Comparison of ENCODE assay signal across 26 cellular contexts in the genomic region with DNA sequence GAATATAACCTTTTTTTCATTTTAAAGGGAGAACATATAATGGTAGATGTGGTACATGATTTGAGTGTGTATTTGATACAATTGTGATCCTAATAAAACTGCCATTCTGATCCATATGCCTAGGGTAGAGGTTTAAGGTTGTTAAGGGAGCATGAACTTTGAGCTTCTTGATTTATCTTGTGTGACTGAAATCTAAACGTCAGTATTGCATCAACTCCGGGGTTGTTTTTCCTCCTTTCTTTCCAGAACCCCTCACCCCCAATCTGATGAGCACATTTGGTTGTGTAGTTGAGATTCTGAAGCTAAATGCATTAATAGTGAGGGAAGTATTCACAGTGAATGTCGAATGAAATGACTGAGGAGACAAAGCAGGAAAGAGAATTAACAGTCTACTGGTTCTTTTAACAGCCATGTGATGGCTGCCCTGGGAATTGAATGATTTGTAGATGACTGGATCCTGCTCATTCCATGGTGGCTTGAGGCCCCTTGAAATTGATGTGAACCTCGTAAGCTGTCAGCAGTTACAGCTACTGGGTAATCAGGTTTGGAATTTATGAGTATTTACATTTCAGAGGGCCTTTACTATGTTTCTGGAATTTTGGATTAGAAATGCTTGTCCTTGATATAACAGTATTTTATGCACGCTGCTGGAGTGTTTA. TPM values are rescaled to one million over a fixed set of nuclear protein-coding genes. Genes with fewer than 3 reads are reported as not detected.
DNase-seq lines count a peak whose midpoint lies in the region; ATAC-seq, FAIRE-seq and TF ChIP-seq lines count a peak whose summit lies in the region.
"Had no signal": no experiment of that assay in that cellular context is flagged by ENCODE, and none has a peak within 500 bp of the region (broad histone marks: within the 10 kb centered on the region; RNA-seq: fewer than 3 reads in every experiment).

No MANE protein-coding gene starts in this region.

- no TSS peak for BruUV-seq in K562 (replicated peaks; lab: Mats Ljungman, UMichigan)

- peaks cover 51% of the 10 kb centered on the region for H3K79me2 ChIP-seq in K562 (ENCODE audit: control insufficient read depth, insufficient read depth, low read length)

- peaks cover 0 to 14% (median 4%) of the 10 kb centered on the region in 10 experiments; a peak in 9 of 20 replicates for H3K4me1 ChIP-seq in BLaER1 treated with 17β-estradiol and CSF1 and Interleukin-3, amounts not matched to agents 10 nM and 100 nM
- H3K4me1 ChIP-seq in K562 (replicated peaks in 1 of 2; ENCODE audit: control insufficient read depth in 2 of 2, insufficient read depth in 2 of 2, low read length in 2 of 2) = peaks cover 14 to 24% of the 10 kb centered on the region in 2 experiments; a peak in 4 of 5 replicates
- H3K4me1 ChIP-seq in mucosa of descending colon (ENCODE audit: low read depth) = peaks cover 4% of the 10 kb centered on the region
- peaks cover 5% of the 10 kb centered on the region in 2 donors for H3K4me1 ChIP-seq in kidney (ENCODE audit: control insufficient read depth in 1 of 2, insufficient read depth in 1 of 2, low read depth in 1 of 2, low read length in 2 of 2)
- H3K4me1 ChIP-seq: ascending aorta had no signal

- intact Hi-C loops in K562 (cut with micrococcal nuclease) = no loop called here
- intact Hi-C loops in mucosa of descending colon (cut with DNase I, micrococcal nuclease) = no loop called here
- intact Hi-C loops in kidney (cut with DNase I) = no loop called here

- no peaks in the 10 kb centered on the region for H3K9me3 ChIP-seq in BLaER1 treated with 17β-estradiol and CSF1 and Interleukin-3, amounts not matched to agents 10 nM and 100 nM (replicated peaks in 1 of 11)
- H3K9me3 ChIP-seq in K562 (replicated peaks; ENCODE audit: control insufficient read depth, insufficient read depth, low read depth, low read length) (no peaks in the 10 kb centered on the region), mucosa of descending colon (no peaks in the 10 kb centered on the region), kidney (ENCODE audit: control insufficient read depth in 1 of 2, low read length in 2 of 2) (no peaks in the 10 kb centered on the region)
- H3K9me3 ChIP-seq: ascending aorta, esophagus squamous epithelium, sigmoid colon, tibial nerve had no signal

- H3K27ac ChIP-seq in BLaER1 treated with 17β-estradiol and CSF1 and Interleukin-3, amounts not matched to agents 10 nM and 100 nM = no peak overlapping the region
- H3K27ac ChIP-seq in K562 (ENCODE audit: extremely low read depth, low read depth, low read length) (no peak overlapping the region), kidney (ENCODE audit: low read depth in 2 of 2, low read length in 2 of 2) (no peak overlapping the region)
- H3K27ac ChIP-seq: ascending aorta, esophagus squamous epithelium, sigmoid colon, tibial nerve, WERI-Rb-1 had no signal

- peak overlapping the region in 6 of 11 experiments; percentile 3 to 39 (median 16); a peak in 9 of 22 replicates for H3K4me2 ChIP-seq in BLaER1 treated with 17β-estradiol and CSF1 and Interleukin-3, amounts not matched to agents 10 nM and 100 nM
- H3K4me2 ChIP-seq in K562 (ENCODE audit: insufficient read depth, low read length) = no peak overlapping the region

- CTCF ChIA-PET in K562 (lab: Yijun Ruan, JAX; ENCODE audit: low intra/inter-chr PET ratio) = no interaction called here

- no peaks in the 10 kb centered on the region for H3K27me3 ChIP-seq in BLaER1 treated with 17β-estradiol and CSF1 and Interleukin-3, amounts not matched to agents 10 nM and 100 nM
- H3K27me3 ChIP-seq in K562 (ENCODE audit: control insufficient read depth in 2 of 2, insufficient read depth in 2 of 2, low read length in 2 of 2) = no peaks in the 10 kb centered on the region
- H3K27me3 ChIP-seq: ascending aorta, esophagus squamous epithelium, sigmoid colon, tibial nerve had no signal

- H3K9me1 ChIP-seq in K562 (ENCODE audit: control insufficient read depth, insufficient read depth, low read length) = no peaks in the 10 kb centered on the region

- H3K9ac ChIP-seq in BLaER1 treated with 17β-estradiol and CSF1 and Interleukin-3, amounts not matched to agents 10 nM and 100 nM = no peak overlapping the region
- H3K9ac ChIP-seq in K562 (ENCODE audit: insufficient read depth in 1 of 2, low read depth in 2 of 2, low read length in 2 of 2) (no peak overlapping the region), kidney (ENCODE audit: low read length in 2 of 2) (no peak overlapping the region)

- no peak for FAIRE-seq in K562 (lab: Jason Lieb, UNC)
- no peak for FAIRE-seq in kidney (lab: Jason Lieb, UNC)
- no peak for FAIRE-seq in D721Med (lab: Jason Lieb, UNC)

- TF ChIP-seq CTCF in K562 (IDR thresholded peaks at IDR 0.05 in 2 of 3, conservative IDR thresholded peaks at IDR 0.05 in 1 of 3; ENCODE audit: insufficient read depth in 2 of 3, low read depth in 1 of 3, low read length in 3 of 3) (no peak), mucosa of descending colon (IDR thresholded peaks at IDR 0.05) (no peak), kidney (IDR thresholded peaks at IDR 0.05; ENCODE audit: borderline replicate concordance, extremely low read depth, insufficient read depth) (no peak), D721Med (IDR thresholded peaks at IDR 0.05; ENCODE audit: insufficient read depth, missing control alignments) (no peak)

- H3K4me3 ChIP-seq in BLaER1 treated with 17β-estradiol and CSF1 and Interleukin-3, amounts not matched to agents 10 nM and 100 nM = no peak overlapping the region
- H3K4me3 ChIP-seq in K562 (no peak overlapping the region), mucosa of descending colon (no peak overlapping the region), kidney (ENCODE audit: low read length in 2 of 2) (no peak overlapping the region)
- H3K4me3 ChIP-seq: ascending aorta, esophagus squamous epithelium, lung, sigmoid colon, tibial nerve had no signal

- H3K36me3 ChIP-seq in BLaER1 treated with 17β-estradiol and CSF1 and Interleukin-3, amounts not matched to agents 10 nM and 100 nM = peaks cover 0 to 6% (median 0%) of the 10 kb centered on the region in 11 experiments; a peak in 2 of 22 replicates
- H3K36me3 ChIP-seq in K562 (ENCODE audit: control insufficient read depth, insufficient read depth, low read length) (0 out of 3 replicates have a peak, but pooled peaks cover 4% of the 10 kb centered on the region), mucosa of descending colon (ENCODE audit: low read depth) (no peaks in the 10 kb centered on the region), kidney (ENCODE audit: control insufficient read depth in 1 of 2, insufficient read depth in 2 of 2, low read length in 2 of 2) (no peaks in the 10 kb centered on the region)
- H3K36me3 ChIP-seq: ascending aorta, esophagus squamous epithelium, sigmoid colon, tibial nerve, WERI-Rb-1 had no signal

- no peak for TF ChIP-seq RAD21 in K562 (CRISPR knock-in tag; conservative IDR thresholded peaks at IDR 0.05 in 1 of 2, IDR thresholded peaks at IDR 0.05 in 1 of 2)

- peak; percentile 13 for DNase-seq in LHCN-M2 (ENCODE audit: low read depth)
- DNase-seq in K562 (ENCODE audit: extremely low read depth in 1 of 4, low spot score in 3 of 4) = no peak
- DNase-seq in mucosa of descending colon = no peak
- DNase-seq in NCI-H1436 (lab: John Stamatoyannopoulos, UW) = no peak
- DNase-seq in kidney = no peak
- no peak for DNase-seq in D721Med (ENCODE audit: insufficient read length, low spot score)
- DNase-seq: activated CD8-positive, alpha-beta T cell treated with anti-CD3 and anti-CD28 coated beads for 36 hours; activated naive CD4-positive, alpha-beta T cell treated with anti-CD3 and anti-CD28 coated beads, Interleukin-2, amount 10 ng/mL, durations not matched to agents 7 days and 5 days; activated T-cell treated with anti-CD3 and anti-CD28 coated beads, Interleukin-2, amount 50 U/mL, for 1 hour; effector memory CD4-positive, alpha-beta T cell; esophagus squamous epithelium; GOT3; MM.1S; NCI-H2029; OCI-M1; SIG-M5; sigmoid colon; stimulated activated CD4-positive, alpha-beta T cell treated with anti-CD3 and anti-CD28 coated beads, Interleukin-2, amount 100 ng/mL, for 24 hours; stimulated activated naive CD8-positive, alpha-beta T cell treated with anti-CD3 and anti-CD28 coated beads, Interleukin-15, Interleukin-2, amounts not matched to agents 100 U/mL and 50 U/mL, for 24 hours; T-helper 2 cell; WERI-Rb-1 had no signal

- H2AFZ ChIP-seq in K562 (ENCODE audit: low read depth, low read length) = no peak overlapping the region

- POLR2A ChIA-PET in K562 (lab: Yijun Ruan, JAX) = interaction anchor here (2.5 kb wide), 1 partner anchor 8 kb away, joined by 6 read pairs; no protein-coding TSS in a partner anchor

- 46% methylated on average over 5 of the region's 5 CpGs for WGBS in K562 (ENCODE audit: insufficient coverage, low coverage, missing lambda C conversion rate)

- ATAC-seq in K562 = no peak
- peak; percentile 27 for ATAC-seq in mucosa of descending colon
- no peak for ATAC-seq in HG03045 (IDR thresholded peaks at IDR 0.05; ENCODE audit: unreplicated experiment)
- ATAC-seq: activated CD8-positive, alpha-beta T cell treated with anti-CD3 and anti-CD28 coated beads for 36 hours; stimulated activated naive CD8-positive, alpha-beta T cell treated with anti-CD3 and anti-CD28 coated beads, Interleukin-15, Interleukin-2, amounts not matched to agents 100 U/mL and 50 U/mL, for 24 hours had no signal

- TF ChIP-seq POLR2A in K562 (conservative IDR thresholded peaks at IDR 0.05) = no peak

- no peak for TF ChIP-seq EP300 in K562 (IDR thresholded peaks at IDR 0.05; ENCODE audit: low read length)

- in situ Hi-C loops in K562 (cut with MboI) = no loop called here

- peaks cover 0 to 46% (median 17%) of the 10 kb centered on the region in 11 experiments; a peak in 11 of 22 replicates for H4K20me1 ChIP-seq in BLaER1 treated with 17β-estradiol and CSF1 and Interleukin-3, amounts not matched to agents 10 nM and 100 nM
- H4K20me1 ChIP-seq in K562 (replicated peaks; ENCODE audit: control insufficient read depth, insufficient read depth, low read length) = no peaks in the 10 kb centered on the region

RNA-seq across cellular contexts. Expression of a gene that starts 44.8 kb away (rescaled TPM):
- 10.3 and 11.5 TPM in 2 replicates for total RNA-seq in LHCN-M2 (2014; rRNA removed)
- polyA plus RNA-seq in LHCN-M2 (2012) = 10.8 TPM
- 45.6 and 71.4 TPM in 2 replicates for total RNA-seq in K562 (2011; cell fraction: chromatin; rRNA removed; ENCODE audit: low replicate concordance)
- total RNA-seq in K562 (2011; cell fraction: nucleolus; rRNA removed) = 42.9 and 58.8 TPM in 2 replicates
- total RNA-seq in K562 (2011; cell fraction: nucleoplasm; rRNA removed) = 45.3 and 48.5 TPM in 2 replicates
- 22.5 and 30.7 TPM in 2 replicates for total RNA-seq in K562 (2014; rRNA removed)
- 24.3 and 27.5 TPM in 2 replicates for total RNA-seq in K562 (2014; rRNA removed; fragmentation: Illumina TruSeq; extraction: Trizol)
- total RNA-seq in K562 (2015; rRNA removed; fragmentation: Illumina TruSeq; extraction: Trizol) = 27.9 and 28.1 TPM in 2 replicates
- 25.8 and 26.6 TPM in 2 replicates for total RNA-seq in K562 (2021)
- polyA plus RNA-seq in K562 (2011; rRNA removed) = 26.1 and 27.0 TPM in 2 replicates
- 27.4 and 27.7 TPM in 2 replicates for polyA plus RNA-seq in K562 (2011; cell fraction: cytosol; rRNA removed)
- polyA plus RNA-seq in K562 (2011; cell fraction: nucleus; rRNA removed) = 15.7 and 17.5 TPM in 2 replicates
- 21.3 and 22.0 TPM in 2 replicates for polyA plus RNA-seq in K562 (2012)
- polyA plus RNA-seq in K562 (2014; fragmentation: Illumina TruSeq; extraction: Trizol) = 24.1 and 25.9 TPM in 2 replicates
- polyA plus RNA-seq in K562 (2014; fragmentation: Nextera tagmentation; extraction: Ambion mirVana) = 10 to 100 TPM; 52.3 to 62.2 TPM
- polyA plus RNA-seq in K562 (2014; rRNA removed) = 16.5 and 25.5 TPM in 2 replicates
- polyA minus RNA-seq in K562 (2011; rRNA and poly(A)+ RNA removed) = 62.9 TPM in 2 replicates
- polyA minus RNA-seq in K562 (2011; cell fraction: cytosol; rRNA and poly(A)+ RNA removed) = 21.6 and 22.2 TPM in 2 replicates
- 62.1 and 76.5 TPM in 2 replicates for polyA minus RNA-seq in K562 (2011; cell fraction: nucleus; rRNA and poly(A)+ RNA removed)
- total RNA-seq in mucosa of descending colon = 10 to 100 TPM; 15.2 to 21.6 (median 17.2) TPM
- 22.1 TPM for total RNA-seq in kidney
- polyA plus RNA-seq in kidney (ENCODE audit: insufficient read depth, low read depth, low replicate concordance) = 24.8 TPM

RNA-seq across cellular contexts. Expression of a gene that starts 45.3 kb away (rescaled TPM):
- total RNA-seq in LHCN-M2 (2014; rRNA removed) (17.5 and 18.0 TPM in 2 replicates), K562 (2014; rRNA removed) (24.2 and 28.8 TPM in 2 replicates), K562 (2014; rRNA removed; fragmentation: Illumina TruSeq; extraction: Trizol) (41.1 and 41.8 TPM in 2 replicates), K562 (2015; rRNA removed; fragmentation: Illumina TruSeq; extraction: Trizol) (29.0 and 33.9 TPM in 2 replicates), K562 (2021) (56.2 and 69.4 TPM in 2 replicates), mucosa of descending colon (10 to 100 TPM; 13.6 to 19.8 (median 13.9) TPM), kidney (21.3 TPM)
- polyA plus RNA-seq in LHCN-M2 (2012) = 24.9 TPM
- total RNA-seq in K562 (2011; cell fraction: chromatin; rRNA removed; ENCODE audit: low replicate concordance) = 27.0 and 54.7 TPM in 2 replicates
- total RNA-seq in K562 (2011; cell fraction: nucleolus; rRNA removed) = 13.8 and 16.4 TPM in 2 replicates
- 46.3 and 95.0 TPM in 2 replicates for total RNA-seq in K562 (2011; cell fraction: nucleoplasm; rRNA removed)
- polyA plus RNA-seq in K562 (2011; rRNA removed) (66.4 and 69.4 TPM in 2 replicates), K562 (2014; fragmentation: Illumina TruSeq; extraction: Trizol) (31.3 and 36.9 TPM in 2 replicates), K562 (2014; fragmentation: Nextera tagmentation; extraction: Ambion mirVana) (10 to 100 TPM; 50.2 to 61.0 TPM), K562 (2014; rRNA removed) (29.9 and 40.8 TPM in 2 replicates), kidney (ENCODE audit: insufficient read depth, low read depth, low replicate concordance) (31.8 TPM)
- 44.2 and 62.9 TPM in 2 replicates for polyA plus RNA-seq in K562 (2011; cell fraction: cytosol; rRNA removed)
- 19.4 and 28.2 TPM in 2 replicates for polyA plus RNA-seq in K562 (2011; cell fraction: nucleus; rRNA removed)
- polyA plus RNA-seq in K562 (2012) = 38.7 and 53.8 TPM in 2 replicates
- polyA minus RNA-seq in K562 (2011; rRNA and poly(A)+ RNA removed) = 41.4 and 43.3 TPM in 2 replicates
- 13.4 and 17.3 TPM in 2 replicates for polyA minus RNA-seq in K562 (2011; cell fraction: cytosol; rRNA and poly(A)+ RNA removed)
- 10.0 and 11.6 TPM in 2 replicates for polyA minus RNA-seq in K562 (2011; cell fraction: nucleus; rRNA and poly(A)+ RNA removed)
